ENCODE assay signal across 5 cellular contexts in genomic region chrX:40542972-40543371, GRCh38.
"Had no signal": no experiment of that assay in that cellular context is flagged by ENCODE, and none has a peak within 500 bp of the region (broad histone marks: within the 10 kb centered on the region; RNA-seq: fewer than 3 reads in every experiment).

No MANE protein-coding gene starts in this region.

- H3K4me3 ChIP-seq: GM23338, K562 had no signal

- DNase-seq: H9, HCEC 1CT, IMR-90 had no signal

- H3K4me2 ChIP-seq: GM23338 had no signal

- H2AFZ ChIP-seq: GM23338 had no signal
